8 cellular contexts compared by ENCODE assay signal in the genomic region with DNA sequence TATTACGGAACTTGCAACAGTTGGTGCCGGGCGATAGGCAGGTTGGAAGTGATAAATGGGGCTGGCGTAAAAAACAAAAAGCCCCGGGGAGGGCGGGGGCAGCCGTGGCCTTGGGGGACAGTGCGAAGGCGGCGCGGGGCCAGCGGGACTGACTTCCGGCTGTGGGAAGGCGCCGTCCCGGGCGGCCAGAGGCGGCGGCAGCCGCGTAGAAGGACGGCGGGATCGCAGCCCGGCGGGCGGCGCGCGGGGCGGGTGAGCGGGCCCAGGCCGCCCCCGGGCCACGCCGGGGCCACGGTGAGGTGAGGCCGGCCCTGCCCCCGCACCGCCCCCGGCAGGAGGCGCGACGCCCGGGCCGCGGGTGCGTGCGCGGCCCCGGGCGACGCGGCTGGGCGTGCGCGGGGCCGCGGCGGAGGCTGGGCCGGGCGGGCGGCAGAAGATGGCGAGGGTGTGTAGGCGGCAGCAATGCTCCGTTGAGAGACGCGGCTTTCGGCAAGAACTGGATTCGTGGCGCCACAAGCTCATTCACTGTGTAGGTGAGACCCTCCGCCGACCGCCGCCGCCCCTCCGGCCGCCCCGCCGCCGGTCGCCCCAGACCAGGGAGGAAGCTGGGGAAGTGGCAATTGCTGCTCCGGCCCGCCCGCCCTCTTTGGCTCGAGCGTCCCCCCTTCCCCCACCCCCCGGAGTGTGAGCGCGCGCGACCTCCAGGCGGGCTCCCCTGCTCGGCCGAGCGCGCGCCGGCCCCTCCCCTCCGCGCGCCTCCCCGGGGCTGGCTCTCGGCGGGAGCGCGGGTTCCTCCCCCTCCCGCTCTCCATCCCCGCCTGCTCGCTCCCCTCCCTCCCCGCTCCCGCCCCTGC. TPM values are rescaled to one million over a fixed set of nuclear protein-coding genes. Genes with fewer than 3 reads are reported as not detected.
DNase-seq lines count a peak whose midpoint lies in the region; ATAC-seq lines count a peak whose summit lies in the region.

Gene LCOR, plus strand, starts transcription at position 432 of the 854 bp plus-strand sequence. CDS start 116,760 bp downstream, outside the sequence.

- DNase-seq in AG08395 (ENCODE audit: low spot score) (peak; percentile 94), NCI-H345 treated with DMSO at 0.1 percent for 48 hours (lab: John Stamatoyannopoulos, UW; ENCODE audit: unreplicated experiment) (peak; percentile 38), cerebellum (ENCODE audit: low spot score) (peak; percentile 91), kidney glomerular epithelial cell (lab: John Stamatoyannopoulos, UW) (peak; percentile 85)
- peak; percentile 69 to 72 for DNase-seq in activated CD4-positive, alpha-beta T cell treated with anti-CD3 and anti-CD28 coated beads for 24 hours (ENCODE audit: low read depth in 2 of 2)
- DNase-seq in stimulated activated CD4-positive, alpha-beta T cell treated with anti-CD3 and anti-CD28 coated beads, Interleukin-15, amount 100 ng/mL, for 48 hours (ENCODE audit: low read depth in 2 of 2): peak; percentile 68 to 80

- peak; percentile 43 for ATAC-seq in GM18873 (IDR thresholded peaks at IDR 0.05; ENCODE audit: low FRiP score, unreplicated experiment)
- peak; percentile 50 for ATAC-seq in HG03108 (IDR thresholded peaks at IDR 0.05; ENCODE audit: unreplicated experiment)

RNA-seq across cellular contexts. Expression of gene LCOR, which starts in this region (rescaled TPM):
- 107 TPM for total RNA-seq in cerebellum

Comparison
In these comparisons a context has a peak if more than half of its experiments do, and no peak if none do; other contexts are left out.
1. Peak in every context shown above with its lines: DNase-seq and ATAC-seq.
2. DNase-seq: peak in every context shown above with its lines; median percentile 94 in AG08395; 91 in cerebellum; 85 in kidney glomerular epithelial cell; 74 in stimulated activated CD4-positive, alpha-beta T cell treated with anti-CD3 and anti-CD28 coated beads, Interleukin-15, amount 100 ng/mL, for 48 hours; 70 in activated CD4-positive, alpha-beta T cell treated with anti-CD3 and anti-CD28 coated beads for 24 hours; 38 in NCI-H345 treated with DMSO at 0.1 percent for 48 hours.